Comparison of ENCODE assay signal across 9 cellular contexts in genomic region chr14:64705406-64706118, GRCh38. TPM values are rescaled to one million over a fixed set of nuclear protein-coding genes. Genes with fewer than 3 reads are reported as not detected.
DNase-seq lines count a peak whose midpoint lies in the region; ATAC-seq and TF ChIP-seq lines count a peak whose summit lies in the region.
"Had no signal": no experiment of that assay in that cellular context is flagged by ENCODE, and none has a peak within 500 bp of the region (broad histone marks: within the 10 kb centered on the region; RNA-seq: fewer than 3 reads in every experiment).

No MANE protein-coding gene starts in this region.

- peaks cover 52% of the 10 kb centered on the region for H3K27me3 Mint-ChIP-seq in activated CD4-positive, alpha-beta T cell treated with anti-CD3 and anti-CD28 coated beads, Interleukin-2, amount 10 ng/mL, durations not matched to agents 24 days and 14 days

- TF ChIP-seq CTCF in WERI-Rb-1 (IDR thresholded peaks at IDR 0.05; ENCODE audit: low read depth, low read length), result no peak

- no peak overlapping the region for H3K27ac ChIP-seq in WERI-Rb-1

- peaks cover 3% of the 10 kb centered on the region for H3K36me3 Mint-ChIP-seq in activated CD4-positive, alpha-beta T cell treated with anti-CD3 and anti-CD28 coated beads, Interleukin-2, amount 10 ng/mL, durations not matched to agents 24 days and 14 days (ENCODE audit: low read depth)
- H3K36me3 Mint-ChIP-seq: activated naive CD4-positive, alpha-beta T cell treated with anti-CD3 and anti-CD28 coated beads, Interleukin-2, amount 50 U/mL, for 72 hours had no signal

- H3K27ac Mint-ChIP-seq in activated CD4-positive, alpha-beta T cell treated with anti-CD3 and anti-CD28 coated beads, Interleukin-2, amount 10 ng/mL, durations not matched to agents 24 days and 14 days, result peak overlapping the region; percentile 71
- H3K27ac Mint-ChIP-seq: activated naive CD4-positive, alpha-beta T cell treated with anti-CD3 and anti-CD28 coated beads, Interleukin-2, amount 50 U/mL, for 72 hours had no signal

- no peaks in the 10 kb centered on the region for H3K27me3 ChIP-seq in WERI-Rb-1 (ENCODE audit: insufficient read depth, low read depth, severe bottlenecking)

- H3K9me3 ChIP-seq in WERI-Rb-1 (ENCODE audit: severe bottlenecking), result no peaks in the 10 kb centered on the region

- H3K4me3 ChIP-seq in WERI-Rb-1 (ENCODE audit: low read depth, low read length), result peak overlapping the region; percentile 78

- peaks cover 52% of the 10 kb centered on the region for H3K4me1 Mint-ChIP-seq in activated CD4-positive, alpha-beta T cell treated with anti-CD3 and anti-CD28 coated beads, Interleukin-2, amount 10 ng/mL, durations not matched to agents 24 days and 14 days

- ATAC-seq in GM19455 (IDR thresholded peaks at IDR 0.05; ENCODE audit: unreplicated experiment), result no peak
- no peak for ATAC-seq in GM18867 (IDR thresholded peaks at IDR 0.05; ENCODE audit: unreplicated experiment)

- H3K4me3 Mint-ChIP-seq in activated CD4-positive, alpha-beta T cell treated with anti-CD3 and anti-CD28 coated beads, Interleukin-2, amount 10 ng/mL, durations not matched to agents 24 days and 14 days, result peak overlapping the region; percentile 73

- H3K9me3 Mint-ChIP-seq in activated CD4-positive, alpha-beta T cell treated with anti-CD3 and anti-CD28 coated beads, Interleukin-2, amount 10 ng/mL, durations not matched to agents 24 days and 14 days, result no peaks in the 10 kb centered on the region
- H3K9me3 Mint-ChIP-seq: activated naive CD4-positive, alpha-beta T cell treated with anti-CD3 and anti-CD28 coated beads, Interleukin-2, amount 50 U/mL, for 72 hours had no signal

- H3K36me3 ChIP-seq in WERI-Rb-1, result no peaks in the 10 kb centered on the region

- intact Hi-C loops in activated CD4-positive, alpha-beta T cell treated with anti-CD3 and anti-CD28 coated beads, Interleukin-2, amount 10 ng/mL, durations not matched to agents 24 days and 14 days (cut with micrococcal nuclease), result loop anchor here (2.0 to 5.0 kb wide), 2 partner anchors 17 to 163 kb away; partner anchors contain the start of gene HSPA2

- DNase-seq in activated CD4-positive, alpha-beta T cell treated with anti-CD3 and anti-CD28 coated beads, Interleukin-2, amount 10 ng/mL, durations not matched to agents 24 days and 14 days, result no peak
- no peak for DNase-seq in activated CD4-positive, alpha-beta T cell treated with anti-CD3 and anti-CD28 coated beads, Interleukin-2, amount 50 U/mL, for 1 hour
- DNase-seq in WERI-Rb-1 (no peak), glomerular visceral epithelial cell (ENCODE audit: extremely low spot score) (peak; percentile 42), nucleus accumbens (lab: John Stamatoyannopoulos, UW) (peak in 38 of 56 donors; percentile 10 to 72 (median 50))
- DNase-seq in stimulated activated CD4-positive, alpha-beta T cell treated with anti-CD3 and anti-CD28 coated beads, Interleukin-4, amount 100 ng/mL, for 1 hour, result no peak

RNA-seq across cellular contexts. Expression of gene PLEKHG3, which starts 1.3 kb away (rescaled TPM):
- 3.0 and 3.1 TPM in 2 replicates for total RNA-seq in activated CD4-positive, alpha-beta T cell treated with anti-CD3 and anti-CD28 coated beads, Interleukin-2, amount 10 ng/mL, durations not matched to agents 24 days and 14 days

Comparison
In these comparisons a context has a peak if more than half of its experiments do, and no peak if none do; other contexts are left out.
1. DNase-seq: peak in glomerular visceral epithelial cell (single experiment) and nucleus accumbens (38 of 56); none in activated CD4-positive, alpha-beta T cell treated with anti-CD3 and anti-CD28 coated beads, Interleukin-2, amount 10 ng/mL, durations not matched to agents 24 days and 14 days (single experiment), activated CD4-positive, alpha-beta T cell treated with anti-CD3 and anti-CD28 coated beads, Interleukin-2, amount 50 U/mL, for 1 hour (single experiment), WERI-Rb-1 (single experiment) and stimulated activated CD4-positive, alpha-beta T cell treated with anti-CD3 and anti-CD28 coated beads, Interleukin-4, amount 100 ng/mL, for 1 hour (single experiment).